Comparison of ENCODE assay signal across 13 cellular contexts in the genomic region with DNA sequence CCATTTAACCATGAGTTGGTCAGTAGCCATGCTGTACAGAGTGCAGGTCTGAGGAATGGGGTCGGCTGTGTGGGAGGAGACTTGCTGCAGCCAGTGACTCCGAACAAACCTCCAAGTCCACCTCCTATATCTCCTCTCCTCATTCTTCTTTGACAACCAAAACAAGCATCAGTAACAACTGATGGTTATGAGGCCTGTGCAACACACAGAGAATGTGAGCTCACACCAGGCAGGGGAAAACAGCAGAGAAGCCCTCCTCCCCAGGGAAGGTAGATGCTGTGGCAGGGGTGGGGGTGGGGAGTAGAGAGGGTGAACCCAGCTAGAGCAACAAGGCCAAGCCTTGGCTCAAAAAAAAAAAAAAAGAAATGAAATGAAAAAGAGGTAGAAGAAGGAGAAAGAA. TPM values are rescaled to one million over a fixed set of nuclear protein-coding genes. Genes with fewer than 3 reads are reported as not detected.
A peak's percentile ranks its signal among the peaks of the same experiment; 100 is the strongest.
DNase-seq lines count a peak whose midpoint lies in the region; ATAC-seq, FAIRE-seq and TF ChIP-seq lines count a peak whose summit lies in the region.
"Had no signal": no experiment of that assay in that cellular context is flagged by ENCODE, and none has a peak within 500 bp of the region (broad histone marks: within the 10 kb centered on the region; RNA-seq: fewer than 3 reads in every experiment).

No MANE protein-coding gene starts in this region.

- no peak overlapping the region for H3K4me3 Mint-ChIP-seq in astrocyte (ENCODE audit: unreplicated experiment)
- peak overlapping the region; percentile 9 for H3K4me3 Mint-ChIP-seq in type B pancreatic cell
- H3K4me3 Mint-ChIP-seq in stimulated activated naive B cell treated with anti-CD40 and anti-IgM and Interleukin-4, amounts not matched to agents 10 μg/mL and 1 μg/mL and 100 μg/mL, for 72 hours: no peak overlapping the region

- peak overlapping the region; percentile 16 for H3K4me3 ChIP-seq in astrocyte (ENCODE audit: insufficient read depth, low read depth, low read length)
- H3K4me3 ChIP-seq: body of pancreas, mucosa of descending colon had no signal

- H3K27me3 Mint-ChIP-seq in astrocyte (ENCODE audit: low read depth, unreplicated experiment) (no peaks in the 10 kb centered on the region), type B pancreatic cell (peaks cover 7% of the 10 kb centered on the region)
- peaks cover 24 to 49% of the 10 kb centered on the region in 2 donors for H3K27me3 Mint-ChIP-seq in stimulated activated naive B cell treated with anti-CD40 and anti-IgM and Interleukin-4, amounts not matched to agents 10 μg/mL and 1 μg/mL and 100 μg/mL, for 72 hours

- peaks cover 6% of the 10 kb centered on the region for H3K9me3 Mint-ChIP-seq in astrocyte (ENCODE audit: unreplicated experiment)
- H3K9me3 Mint-ChIP-seq in type B pancreatic cell: no peaks in the 10 kb centered on the region
- H3K9me3 Mint-ChIP-seq in stimulated activated naive B cell treated with anti-CD40 and anti-IgM and Interleukin-4, amounts not matched to agents 10 μg/mL and 1 μg/mL and 100 μg/mL, for 72 hours: peaks cover 0 to 4% of the 10 kb centered on the region in 2 donors

- peak overlapping the region; percentile 81 for H3K4me2 ChIP-seq in astrocyte (ENCODE audit: low read length)

- peaks cover 15% of the 10 kb centered on the region for H3K4me1 ChIP-seq in astrocyte (ENCODE audit: insufficient read depth, low read length)
- H3K4me1 ChIP-seq: body of pancreas had no signal

- peak overlapping the region; percentile 73 for H3K9ac ChIP-seq in astrocyte (ENCODE audit: low read length)

- no peaks in the 10 kb centered on the region for H3K36me3 ChIP-seq in astrocyte (ENCODE audit: insufficient read depth, low read length)

- peak overlapping the region; percentile 96 for H3K27ac Mint-ChIP-seq in astrocyte (ENCODE audit: unreplicated experiment)
- no peak overlapping the region for H3K27ac Mint-ChIP-seq in type B pancreatic cell
- H3K27ac Mint-ChIP-seq in stimulated activated naive B cell treated with anti-CD40 and anti-IgM and Interleukin-4, amounts not matched to agents 10 μg/mL and 1 μg/mL and 100 μg/mL, for 72 hours: no peak overlapping the region

- peak overlapping the region; percentile 72 for H2AFZ ChIP-seq in astrocyte (ENCODE audit: low read depth, low read length)

- TF ChIP-seq CTCF in astrocyte (IDR thresholded peaks at IDR 0.05; ENCODE audit: insufficient read depth, low read depth, low read length): no peak
- TF ChIP-seq CTCF in type B pancreatic cell (conservative IDR thresholded peaks at IDR 0.05): no peak

- no peaks in the 10 kb centered on the region for H3K9me3 ChIP-seq in astrocyte (ENCODE audit: insufficient read depth, low read depth, low read length)
- H3K9me3 ChIP-seq: body of pancreas had no signal

- H3K36me3 Mint-ChIP-seq in astrocyte (ENCODE audit: low read depth, unreplicated experiment) (no peaks in the 10 kb centered on the region), type B pancreatic cell (no peaks in the 10 kb centered on the region)
- no peaks in the 10 kb centered on the region for H3K36me3 Mint-ChIP-seq in stimulated activated naive B cell treated with anti-CD40 and anti-IgM and Interleukin-4, amounts not matched to agents 10 μg/mL and 1 μg/mL and 100 μg/mL, for 72 hours

- H4K20me1 ChIP-seq in astrocyte (ENCODE audit: insufficient read depth, low read length): no peaks in the 10 kb centered on the region

- H3K27me3 ChIP-seq in astrocyte (ENCODE audit: insufficient read depth, low read length): no peaks in the 10 kb centered on the region
- H3K27me3 ChIP-seq: body of pancreas had no signal

- H3K4me1 Mint-ChIP-seq in astrocyte (ENCODE audit: low read depth, unreplicated experiment) (peaks cover 17% of the 10 kb centered on the region), type B pancreatic cell (ENCODE audit: unreplicated experiment) (peaks cover 21% of the 10 kb centered on the region)
- no peaks in the 10 kb centered on the region for H3K4me1 Mint-ChIP-seq in stimulated activated naive B cell treated with anti-CD40 and anti-IgM and Interleukin-4, amounts not matched to agents 10 μg/mL and 1 μg/mL and 100 μg/mL, for 72 hours

- DNase-seq in M059J (ENCODE audit: low read depth) (peak; percentile 13), astrocyte (ENCODE audit: low read depth) (peak; percentile 14), iris pigment epithelial cell (ENCODE audit: low read depth) (peak; percentile 15), type B pancreatic cell (ENCODE audit: extremely low spot score, unreplicated experiment) (no peak), HT-29 (ENCODE audit: low spot score) (no peak)
- no peak for DNase-seq in stimulated activated naive B cell treated with anti-CD40 and anti-IgM and Interleukin-4, amounts not matched to agents 10 μg/mL and 1 μg/mL and 100 μg/mL, for 72 hours
- DNase-seq: activated gamma-delta T cell treated with Interleukin-2 at 50 U/mL for 16 hours; body of pancreas; effector memory CD4-positive, alpha-beta T cell; mucosa of descending colon had no signal

- ATAC-seq in HG03442 (IDR thresholded peaks at IDR 0.05; ENCODE audit: unreplicated experiment): no peak
- no peak for ATAC-seq in stimulated activated naive B cell treated with anti-CD40 and anti-IgM and Interleukin-4, amounts not matched to agents 10 μg/mL and 1 μg/mL and 100 μg/mL, for 72 hours (replicated peaks)
- ATAC-seq: body of pancreas had no signal

- peak overlapping the region; percentile 90 for H3K27ac ChIP-seq in astrocyte (ENCODE audit: low read depth, low read length)
- H3K27ac ChIP-seq: body of pancreas, VCaP had no signal

- FAIRE-seq in astrocyte (lab: Jason Lieb, UNC): no peak

- no peaks in the 10 kb centered on the region for H3K79me2 ChIP-seq in astrocyte (ENCODE audit: insufficient read depth, low read length)

RNA-seq across cellular contexts. Expression of a gene that starts 12.3 kb away (rescaled TPM):
- not detected in 2 replicates for total RNA-seq in M059J (2014; rRNA removed; shearing (Covaris generic))
- total RNA-seq in astrocyte (not detected in 2 replicates), type B pancreatic cell (ENCODE audit: low replicate concordance) (3.7 and 6.8 TPM in 2 replicates)
- total RNA-seq in HT-29 (2014; rRNA removed; shearing (Covaris generic)): not detected in 2 replicates
- total RNA-seq: pulmonary artery endothelial cell had no signal

Comparison
In these comparisons a context has a peak if more than half of its experiments do, and no peak if none do; other contexts are left out.
1. DNase-seq: peak in M059J (single experiment), astrocyte (single experiment) and iris pigment epithelial cell (single experiment); none in type B pancreatic cell (single experiment), HT-29 (single experiment) and stimulated activated naive B cell treated with anti-CD40 and anti-IgM and Interleukin-4, amounts not matched to agents 10 μg/mL and 1 μg/mL and 100 μg/mL, for 72 hours (single experiment).